Comparison of ENCODE assay signal across 8 cellular contexts in genomic region chr2:69013837-69014796, GRCh38. TPM values are rescaled to one million over a fixed set of nuclear protein-coding genes. Genes with fewer than 3 reads are reported as not detected.
DNase-seq lines count a peak whose midpoint lies in the region; TF ChIP-seq lines count a peak whose summit lies in the region.

No MANE protein-coding gene starts in this region.

- DNase-seq in Caco-2 (no peak), NCI-H1694 (lab: John Stamatoyannopoulos, UW) (peak; percentile 55), chondrocyte (ENCODE audit: low spot score) (no peak), vagina (ENCODE audit: extremely low spot score in 2 of 2) (peak in 1 of 2 donors; percentile 85), T-helper 9 cell (no peak), GM10266 (ENCODE audit: extremely low spot score) (no peak), activated gamma-delta T cell (lab: John Stamatoyannopoulos, UW) (no peak)

- H3K9me3 ChIP-seq in Caco-2 (no peaks in the 10 kb centered on the region), mucosa of rectum (ENCODE audit: control insufficient read depth in 2 of 2, low read length in 2 of 2) (no peaks in the 10 kb centered on the region), vagina (no peaks in the 10 kb centered on the region)

- H3K36me3 ChIP-seq in Caco-2 (ENCODE audit: control insufficient read depth, insufficient read depth, low read length), result no peaks in the 10 kb centered on the region
- no peaks in the 10 kb centered on the region for H3K36me3 ChIP-seq in mucosa of rectum (ENCODE audit: control insufficient read depth in 2 of 2, insufficient read depth in 2 of 2, low read length in 2 of 2)
- no peaks in the 10 kb centered on the region for H3K36me3 ChIP-seq in vagina

- H3K27ac ChIP-seq in mucosa of rectum (ENCODE audit: low read depth in 2 of 2, low read length in 2 of 2) (peak overlapping the region; percentile 67 to 80), vagina (peak overlapping the region; percentile 95)

- no peak overlapping the region for H3K27ac Mint-ChIP-seq in Caco-2 (ENCODE audit: unreplicated experiment)
- peak overlapping the region; percentile 79 for H3K27ac Mint-ChIP-seq in chondrocyte (ENCODE audit: unreplicated experiment)

- H3K4me1 ChIP-seq in Caco-2 (0 out of 2 replicates have a peak, but pooled peaks cover 3% of the 10 kb centered on the region), mucosa of rectum (ENCODE audit: control insufficient read depth in 2 of 2, insufficient read depth in 2 of 2, low read length in 2 of 2) (peaks cover 2 to 10% of the 10 kb centered on the region in 2 donors), vagina (peaks cover 49% of the 10 kb centered on the region)

- POLR2A ChIA-PET in Caco-2 (lab: Charles Lee), result no interaction called here

- H3K9me3 Mint-ChIP-seq in Caco-2 (ENCODE audit: unreplicated experiment), result no peaks in the 10 kb centered on the region
- H3K9me3 Mint-ChIP-seq in chondrocyte (ENCODE audit: low read depth), result no peaks in the 10 kb centered on the region

- peak overlapping the region; percentile 71 for H3K4me3 Mint-ChIP-seq in Caco-2 (ENCODE audit: unreplicated experiment)
- peak overlapping the region; percentile 94 for H3K4me3 Mint-ChIP-seq in chondrocyte (ENCODE audit: unreplicated experiment)

- peaks cover 7% of the 10 kb centered on the region for H3K4me1 Mint-ChIP-seq in Caco-2 (ENCODE audit: low read depth, unreplicated experiment)
- peaks cover 65% of the 10 kb centered on the region for H3K4me1 Mint-ChIP-seq in chondrocyte (ENCODE audit: low read depth)

- TF ChIP-seq POLR2A in vagina (IDR thresholded peaks at IDR 0.05), result no peak

- H3K36me3 Mint-ChIP-seq in Caco-2 (ENCODE audit: insufficient read depth, unreplicated experiment) (no peaks in the 10 kb centered on the region), chondrocyte (ENCODE audit: low read depth) (peaks cover 2% of the 10 kb centered on the region)

- intact Hi-C loops in Caco-2 (cut with micrococcal nuclease; ENCODE audit: unreplicated experiment), result no loop called here
- intact Hi-C loops in vagina (cut with DNase I), result loop anchor here (2.0 kb wide), 1 partner anchor 293 kb away; no protein-coding TSS in a partner anchor

- H3K4me3 ChIP-seq in Caco-2 (ENCODE audit: low read depth, low read length), result no peak overlapping the region
- H3K4me3 ChIP-seq in mucosa of rectum (ENCODE audit: low read length in 2 of 2), result peak overlapping the region; percentile 66 to 74
- peak overlapping the region; percentile 81 to 86 for H3K4me3 ChIP-seq in vagina

- H3K9ac ChIP-seq in mucosa of rectum (ENCODE audit: low read depth in 1 of 2, low read length in 2 of 2), result peak overlapping the region; percentile 5 to 18

- no TSS peak for BruUV-seq in Caco-2 (replicated peaks; lab: Mats Ljungman, UMichigan)

- TF ChIP-seq CTCF in Caco-2 (IDR thresholded peaks at IDR 0.05; ENCODE audit: insufficient read depth in 1 of 2, low read depth in 1 of 2, low read length in 1 of 2, severe bottlenecking in 1 of 2, unreplicated experiment in 1 of 2), result no peak
- peak; percentile 50 for TF ChIP-seq CTCF in chondrocyte (IDR thresholded peaks at IDR 0.05)
- TF ChIP-seq CTCF in vagina (IDR thresholded peaks at IDR 0.05), result peak in 1 of 3 experiments; percentile 12
- TF ChIP-seq CTCF in GM10266 (IDR thresholded peaks at IDR 0.05; ENCODE audit: control insufficient read depth, insufficient read depth, low read depth, missing control alignments), result no peak

- H3K27me3 ChIP-seq in Caco-2 (replicated peaks; ENCODE audit: control insufficient read depth, insufficient read depth, low read length), result peaks cover 3% of the 10 kb centered on the region
- peaks cover 13 to 23% of the 10 kb centered on the region in 2 donors for H3K27me3 ChIP-seq in mucosa of rectum (ENCODE audit: control insufficient read depth in 2 of 2, insufficient read depth in 2 of 2, low read length in 2 of 2)
- no peaks in the 10 kb centered on the region for H3K27me3 ChIP-seq in vagina

- peaks cover 33% of the 10 kb centered on the region for H3K27me3 Mint-ChIP-seq in Caco-2 (ENCODE audit: insufficient read depth, unreplicated experiment)
- H3K27me3 Mint-ChIP-seq in chondrocyte (ENCODE audit: low read depth), result no peaks in the 10 kb centered on the region

- CTCF ChIA-PET in Caco-2 (lab: Charles Lee), result interaction anchor here (0.7 kb wide), 2 partner anchors 70 to 73 kb away, joined by 3 to 5 read pairs; no protein-coding TSS in a partner anchor

RNA-seq across cellular contexts. Expression of gene ANTXR1, which starts 1.1 kb away (rescaled TPM):
- 0.27 and 0.35 TPM in 2 replicates for total RNA-seq in Caco-2 (2022)
- 207 to 351 TPM (median 347 TPM) in 3 replicates for total RNA-seq in chondrocyte
- total RNA-seq in vagina, result 102 TPM

RNA-seq across cellular contexts. Expression of gene GKN1, which starts 39.7 kb away (rescaled TPM):
- total RNA-seq in Caco-2 (2022) (not detected in 2 replicates), chondrocyte (0.37 TPM in 1 of 3 replicates, not detected in the others), vagina (not detected)

Comparison
In these comparisons a context has a peak if more than half of its experiments do, and no peak if none do; other contexts are left out.
1. RNA of gene ANTXR1, which starts 1.1 kb away (total RNA-seq): 207 to 351 TPM in chondrocyte and 102 TPM in vagina (single experiment); 0.27 to 0.35 TPM in Caco-2; every median in the first group is over 10 times any median in the second.